ENCODE assay signal across 15 cellular contexts in the genomic region with DNA sequence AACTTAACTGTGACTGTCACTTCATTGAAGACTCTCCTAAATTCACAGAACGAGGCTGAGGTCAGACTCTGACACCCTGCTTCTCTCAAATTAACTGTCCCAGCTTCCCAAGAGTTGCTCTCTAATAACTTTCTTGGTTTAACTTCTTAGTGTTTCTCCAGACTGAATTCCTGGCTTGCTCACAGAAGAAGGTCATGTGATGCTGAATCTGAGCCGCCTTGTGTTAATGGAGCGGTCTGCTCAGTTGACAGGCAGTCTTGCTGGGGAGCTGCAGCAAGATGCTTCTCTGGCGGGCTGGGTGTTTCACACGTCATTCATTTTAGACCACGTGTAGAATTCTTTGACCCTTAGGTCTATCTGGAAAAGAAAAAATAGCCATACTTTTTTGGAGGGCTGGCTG.
A peak's percentile ranks its signal among the peaks of the same experiment; 100 is the strongest.
DNase-seq lines count a peak whose midpoint lies in the region; ATAC-seq and TF ChIP-seq lines count a peak whose summit lies in the region.
"Had no signal": no experiment of that assay in that cellular context is flagged by ENCODE, and none has a peak within 500 bp of the region (broad histone marks: within the 10 kb centered on the region; RNA-seq: fewer than 3 reads in every experiment).

No MANE protein-coding gene starts in this region.

- intact Hi-C loops in Right ventricle myocardium superior (cut with DNase I): no loop called here

- no peak overlapping the region for H3K27ac ChIP-seq in right atrium auricular region
- H3K27ac ChIP-seq: GM23248, uterus had no signal

- H3K4me3 Mint-ChIP-seq in natural killer cell treated with Interleukin-12 subunit alpha and Interleukin-12 subunit beta and Interleukin-15 and Interleukin-18, amount 100 ng/mL, for 72 hours: peak overlapping the region; percentile 62
- H3K4me3 Mint-ChIP-seq: activated CD8-positive, alpha-beta memory T cell treated with anti-CD3 and anti-CD28 coated beads, Interleukin-2, amount 10 ng/mL, durations not matched to agents 7 days and 5 days; effector memory CD8-positive, alpha-beta T cell had no signal

- peak overlapping the region; percentile 39 to 45 for H3K27ac Mint-ChIP-seq in natural killer cell treated with Interleukin-12 subunit alpha and Interleukin-12 subunit beta and Interleukin-15 and Interleukin-18, amount 100 ng/mL, for 72 hours
- H3K27ac Mint-ChIP-seq: activated CD8-positive, alpha-beta memory T cell treated with anti-CD3 and anti-CD28 coated beads, Interleukin-2, amount 10 ng/mL, durations not matched to agents 7 days and 5 days had no signal

- no peak overlapping the region for H3K4me3 ChIP-seq in right atrium auricular region
- H3K4me3 ChIP-seq: GM23248, mucosa of descending colon, uterus had no signal

- no peak for TF ChIP-seq CTCF in right atrium auricular region (IDR thresholded peaks at IDR 0.05)

- peaks cover 24% of the 10 kb centered on the region for H3K36me3 ChIP-seq in right atrium auricular region
- H3K36me3 ChIP-seq: uterus had no signal

- H3K36me3 Mint-ChIP-seq in natural killer cell treated with Interleukin-12 subunit alpha and Interleukin-12 subunit beta and Interleukin-15 and Interleukin-18, amount 100 ng/mL, for 72 hours: peaks cover 5% of the 10 kb centered on the region

- no peaks in the 10 kb centered on the region for H3K9me3 Mint-ChIP-seq in natural killer cell treated with Interleukin-12 subunit alpha and Interleukin-12 subunit beta and Interleukin-15 and Interleukin-18, amount 100 ng/mL, for 72 hours
- H3K9me3 Mint-ChIP-seq: effector memory CD8-positive, alpha-beta T cell had no signal

- peaks cover 0 to 60% of the 10 kb centered on the region in 2 donors for H3K4me1 ChIP-seq in right atrium auricular region

- no peaks in the 10 kb centered on the region for H3K27me3 Mint-ChIP-seq in natural killer cell treated with Interleukin-12 subunit alpha and Interleukin-12 subunit beta and Interleukin-15 and Interleukin-18, amount 100 ng/mL, for 72 hours
- H3K27me3 Mint-ChIP-seq: activated CD8-positive, alpha-beta memory T cell treated with anti-CD3 and anti-CD28 coated beads, Interleukin-2, amount 10 ng/mL, durations not matched to agents 7 days and 5 days; effector memory CD8-positive, alpha-beta T cell had no signal

- ATAC-seq in Right ventricle myocardium superior (ENCODE audit: poor library complexity) (peak; percentile 32), GM18519 (IDR thresholded peaks at IDR 0.05; ENCODE audit: low FRiP score, unreplicated experiment) (no peak)
- ATAC-seq in natural killer cell treated with Interleukin-12 subunit alpha and Interleukin-12 subunit beta and Interleukin-15 and Interleukin-18, amount 100 ng/mL, for 72 hours: peak in 1 of 2 donors; percentile 36
- ATAC-seq: activated CD8-positive, alpha-beta memory T cell treated with anti-CD3 and anti-CD28 coated beads, Interleukin-2, amount 10 ng/mL, durations not matched to agents 7 days and 5 days; effector memory CD8-positive, alpha-beta T cell; mucosa of descending colon had no signal

- DNase-seq in Right ventricle myocardium superior (no peak), right atrium auricular region (ENCODE audit: low spot score) (no peak), foreskin melanocyte (peak; percentile 68), cortex of kidney (lab: John Stamatoyannopoulos, UW) (no peak), NCI-H1105 (lab: John Stamatoyannopoulos, UW) (no peak), NCI-H774 (lab: John Stamatoyannopoulos, UW) (no peak)
- DNase-seq in natural killer cell treated with Interleukin-12 subunit alpha and Interleukin-12 subunit beta and Interleukin-15 and Interleukin-18, amount 100 ng/mL, for 72 hours (ENCODE audit: low spot score): no peak
- DNase-seq: activated CD8-positive, alpha-beta memory T cell treated with anti-CD3 and anti-CD28 coated beads, Interleukin-2, amount 10 ng/mL, durations not matched to agents 7 days and 5 days; effector memory CD8-positive, alpha-beta T cell; GM23248; mucosa of descending colon; NCI-H1048; NCI-H510A treated with DMSO at 0.1 percent for 48 hours; uterus had no signal

- H3K27me3 ChIP-seq in right atrium auricular region: no peaks in the 10 kb centered on the region
- H3K27me3 ChIP-seq: uterus had no signal

- H3K4me1 Mint-ChIP-seq in natural killer cell treated with Interleukin-12 subunit alpha and Interleukin-12 subunit beta and Interleukin-15 and Interleukin-18, amount 100 ng/mL, for 72 hours (ENCODE audit: low read depth in 2 of 2): peaks cover 46 to 51% of the 10 kb centered on the region in 2 donors

- H3K9me3 ChIP-seq in right atrium auricular region: no peaks in the 10 kb centered on the region
- H3K9me3 ChIP-seq: mucosa of descending colon, uterus had no signal
